Comparison of ENCODE assay signal across 1 cellular context in genomic region chr2:203327918-203328734, GRCh38.
TF ChIP-seq lines count a peak whose summit lies in the region.

ABI2 (plus strand) TSS chr2:203328394; CDS start chr2:203328515, 121 bp downstream.

TF ChIP-seq in K562, 482 proteins besides CTCF, POLR2A, EP300 and RAD21 (continued from another document):
- TF ChIP-seq MAZ (CRISPR knock-in tag; conservative IDR thresholded peaks at IDR 0.05 in 1 of 2, IDR thresholded peaks at IDR 0.05 in 1 of 2) (peak; percentile 76 to 91; a peak in 3 of 4 replicates), EHMT2 (IDR thresholded peaks at IDR 0.05) (no peak), CBX2 (IDR thresholded peaks at IDR 0.05; ENCODE audit: insufficient read depth, low read length, poor library complexity, severe bottlenecking) (no peak), SMARCB1 (IDR thresholded peaks at IDR 0.05; ENCODE audit: insufficient read length, low read depth) (no peak), ZNF274 (IDR thresholded peaks at IDR 0.05; ENCODE audit: borderline replicate concordance, low read depth, low read length) (no peak), TRIM25 (IDR thresholded peaks at IDR 0.05; ENCODE audit: borderline replicate concordance) (no peak), PRPF4 (IDR thresholded peaks at IDR 0.05; ENCODE audit: insufficient read depth, low read depth, low read length, poor library complexity, severe bottlenecking) (no peak), MTA3 (IDR thresholded peaks at IDR 0.05; ENCODE audit: borderline replicate concordance) (peak; percentile 28; the same call in 1 of the 2 replicates)
